In the genomic region with DNA sequence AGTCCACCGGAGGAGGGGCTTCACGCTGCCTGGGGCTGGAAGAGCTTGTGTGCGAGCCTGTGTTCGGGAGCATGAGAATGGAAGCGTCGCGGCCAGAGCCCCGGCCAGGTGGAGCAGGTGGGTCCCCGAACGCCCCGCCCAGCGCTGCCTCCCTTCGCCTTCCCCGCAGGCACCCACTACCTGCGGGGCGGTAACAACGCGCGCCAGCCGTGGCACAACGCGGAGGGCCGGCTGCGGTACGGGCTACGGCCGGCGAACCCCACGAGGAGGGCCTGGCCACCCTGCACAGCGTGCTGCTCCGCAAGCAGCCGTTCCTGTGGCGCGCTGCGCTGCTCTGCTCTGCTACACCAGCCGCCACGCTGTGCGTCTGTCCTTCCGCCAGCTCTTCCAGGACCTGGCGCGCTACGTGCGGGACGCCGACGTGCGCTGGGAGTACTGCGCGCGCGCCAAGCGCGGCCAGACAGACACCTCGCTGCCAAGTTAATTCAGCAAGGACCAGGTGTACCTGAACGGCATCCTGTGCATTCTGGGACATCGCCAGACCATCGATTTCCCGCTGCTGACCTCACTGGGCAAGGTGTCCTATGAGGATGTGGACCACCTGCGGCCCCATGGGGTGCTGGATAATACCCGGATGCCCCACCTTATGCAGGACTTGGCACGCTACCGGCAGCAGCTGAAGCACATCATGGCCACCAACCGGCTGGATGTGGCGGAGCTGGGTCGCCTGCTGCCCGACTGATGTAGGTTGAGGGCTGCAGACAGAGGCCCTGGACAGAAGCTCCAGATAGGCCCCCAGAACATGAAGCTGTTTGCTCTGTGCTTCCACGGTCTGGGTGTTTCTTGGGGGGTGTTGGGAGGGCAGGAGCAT, we compare ENCODE assay signal across 13 cellular contexts.
DNase-seq lines count a peak whose midpoint lies in the region; ATAC-seq, FAIRE-seq and TF ChIP-seq lines count a peak whose summit lies in the region.
"Had no signal": no experiment of that assay in that cellular context is flagged by ENCODE, and none has a peak within 500 bp of the region (broad histone marks: within the 10 kb centered on the region; RNA-seq: fewer than 3 reads in every experiment).

No MANE protein-coding gene starts in this region.

- no peak overlapping the region for H3K27ac ChIP-seq in kidney (ENCODE audit: low read depth in 2 of 2, low read length in 2 of 2)
- no peak overlapping the region for H3K27ac ChIP-seq in upper lobe of left lung

- no peak for TF ChIP-seq CTCF in natural killer cell (IDR thresholded peaks at IDR 0.05)
- TF ChIP-seq CTCF in kidney (IDR thresholded peaks at IDR 0.05; ENCODE audit: borderline replicate concordance, extremely low read depth, insufficient read depth), result no peak
- no peak for TF ChIP-seq CTCF in upper lobe of left lung (IDR thresholded peaks at IDR 0.05)

- no peak for FAIRE-seq in kidney (lab: Jason Lieb, UNC)

- H3K27me3 Mint-ChIP-seq in natural killer cell treated with Interleukin-12 subunit alpha and Interleukin-12 subunit beta and Interleukin-15 and Interleukin-18, amount 100 ng/mL, for 72 hours, result peaks cover 2 to 14% of the 10 kb centered on the region in 2 donors
- H3K27me3 Mint-ChIP-seq in natural killer cell (ENCODE audit: low read depth in 2 of 2), result peaks cover 2 to 8% of the 10 kb centered on the region in 2 donors
- peaks cover 26% of the 10 kb centered on the region for H3K27me3 Mint-ChIP-seq in T-helper 17 cell

- H3K27me3 ChIP-seq in upper lobe of left lung, result no peaks in the 10 kb centered on the region
- H3K27me3 ChIP-seq: BE2C had no signal

- H3K4me1 Mint-ChIP-seq in natural killer cell treated with Interleukin-12 subunit alpha and Interleukin-12 subunit beta and Interleukin-15 and Interleukin-18, amount 100 ng/mL, for 72 hours (ENCODE audit: low read depth in 2 of 2), result no peaks in the 10 kb centered on the region
- no peaks in the 10 kb centered on the region for H3K4me1 Mint-ChIP-seq in natural killer cell
- H3K4me1 Mint-ChIP-seq in T-helper 17 cell, result no peaks in the 10 kb centered on the region
- H3K4me1 Mint-ChIP-seq: mesothelial cell of epicardium had no signal

- 51 to 57% methylated on average over 17 to 42 of the region's 67 CpGs for WGBS in upper lobe of left lung, 2 donors

- no peak for TF ChIP-seq EP300 in upper lobe of left lung (IDR thresholded peaks at IDR 0.05)

- H3K4me3 ChIP-seq in kidney (ENCODE audit: low read length in 2 of 2) (no peak overlapping the region), upper lobe of left lung (peak overlapping the region in 3 of 4 donors; percentile 20 to 31 (median 24))

- H3K4me3 Mint-ChIP-seq in natural killer cell treated with Interleukin-12 subunit alpha and Interleukin-12 subunit beta and Interleukin-15 and Interleukin-18, amount 100 ng/mL, for 72 hours, result no peak overlapping the region
- no peak overlapping the region for H3K4me3 Mint-ChIP-seq in natural killer cell
- peak overlapping the region; percentile 19 for H3K4me3 Mint-ChIP-seq in T-helper 17 cell
- H3K4me3 Mint-ChIP-seq: brain, mesothelial cell of epicardium had no signal

- no peak for TF ChIP-seq POLR2A in upper lobe of left lung (IDR thresholded peaks at IDR 0.05)

- peak; percentile 13 to 37 for ATAC-seq in natural killer cell treated with Interleukin-12 subunit alpha and Interleukin-12 subunit beta and Interleukin-15 and Interleukin-18, amount 100 ng/mL, for 72 hours
- ATAC-seq in natural killer cell (no peak), T-helper 17 cell (no peak), upper lobe of left lung (ENCODE audit: low FRiP score in 2 of 2) (peak in 1 of 2 donors; percentile 31), HG03439 (IDR thresholded peaks at IDR 0.05; ENCODE audit: unreplicated experiment) (no peak), HG02759 (IDR thresholded peaks at IDR 0.05; ENCODE audit: unreplicated experiment) (no peak)

- intact Hi-C loops in natural killer cell (cut with micrococcal nuclease), result no loop called here
- intact Hi-C loops in kidney (cut with DNase I), result no loop called here

- no peak for DNase-seq in natural killer cell treated with Interleukin-12 subunit alpha and Interleukin-12 subunit beta and Interleukin-15 and Interleukin-18, amount 100 ng/mL, for 72 hours (ENCODE audit: low spot score)
- DNase-seq in natural killer cell (no peak), T-helper 17 cell (no peak), kidney (peak; percentile 76), upper lobe of left lung (peak in 1 of 2 donors; percentile 83), SIG-M5 (lab: John Stamatoyannopoulos, UW) (no peak)
- DNase-seq: BE2C, foreskin fibroblast, SK-N-SH had no signal

- no peaks in the 10 kb centered on the region for H3K36me3 Mint-ChIP-seq in natural killer cell treated with Interleukin-12 subunit alpha and Interleukin-12 subunit beta and Interleukin-15 and Interleukin-18, amount 100 ng/mL, for 72 hours
- H3K36me3 Mint-ChIP-seq in natural killer cell, result no peaks in the 10 kb centered on the region
- H3K36me3 Mint-ChIP-seq in T-helper 17 cell (ENCODE audit: low read depth), result no peaks in the 10 kb centered on the region

- no peaks in the 10 kb centered on the region for H3K36me3 ChIP-seq in kidney (ENCODE audit: control insufficient read depth in 1 of 2, insufficient read depth in 2 of 2, low read length in 2 of 2)
- no peaks in the 10 kb centered on the region for H3K36me3 ChIP-seq in upper lobe of left lung
- H3K36me3 ChIP-seq: BE2C had no signal

- no peaks in the 10 kb centered on the region for H3K4me1 ChIP-seq in kidney (ENCODE audit: control insufficient read depth in 1 of 2, insufficient read depth in 1 of 2, low read depth in 1 of 2, low read length in 2 of 2)
- H3K4me1 ChIP-seq in upper lobe of left lung, result peaks cover 0 to 5% (median 0%) of the 10 kb centered on the region in 4 donors
- H3K4me1 ChIP-seq: BE2C had no signal

- H3K9me3 ChIP-seq in T-helper 17 cell (ENCODE audit: control insufficient read depth, low read length, poor library complexity, severe bottlenecking) (no peaks in the 10 kb centered on the region), kidney (ENCODE audit: control insufficient read depth in 1 of 2, low read length in 2 of 2) (no peaks in the 10 kb centered on the region), upper lobe of left lung (no peaks in the 10 kb centered on the region)
- H3K9me3 ChIP-seq: BE2C, SK-N-SH had no signal

- no peak overlapping the region for H3K27ac Mint-ChIP-seq in natural killer cell treated with Interleukin-12 subunit alpha and Interleukin-12 subunit beta and Interleukin-15 and Interleukin-18, amount 100 ng/mL, for 72 hours
- no peak overlapping the region for H3K27ac Mint-ChIP-seq in natural killer cell
- no peak overlapping the region for H3K27ac Mint-ChIP-seq in T-helper 17 cell
- H3K27ac Mint-ChIP-seq: mesothelial cell of epicardium had no signal

- H3K9me3 Mint-ChIP-seq in natural killer cell treated with Interleukin-12 subunit alpha and Interleukin-12 subunit beta and Interleukin-15 and Interleukin-18, amount 100 ng/mL, for 72 hours, result peaks cover under 1% of the 10 kb centered on the region
- no peaks in the 10 kb centered on the region for H3K9me3 Mint-ChIP-seq in natural killer cell

- no peak overlapping the region for H3K9ac ChIP-seq in kidney (ENCODE audit: low read length in 2 of 2)
- H3K9ac ChIP-seq: SK-N-SH had no signal

Comparison
In these comparisons a context has a peak if more than half of its experiments do, and no peak if none do; other contexts are left out.
1. ATAC-seq: peak in natural killer cell treated with Interleukin-12 subunit alpha and Interleukin-12 subunit beta and Interleukin-15 and Interleukin-18, amount 100 ng/mL, for 72 hours (2 of 2); none in natural killer cell (0 of 3), T-helper 17 cell (single experiment), HG03439 (single experiment) and HG02759 (single experiment).
2. H3K4me3 ChIP-seq: peak in upper lobe of left lung (3 of 4); none in kidney (0 of 2).